ENCODE assay signal across 8 cellular contexts in the genomic region with DNA sequence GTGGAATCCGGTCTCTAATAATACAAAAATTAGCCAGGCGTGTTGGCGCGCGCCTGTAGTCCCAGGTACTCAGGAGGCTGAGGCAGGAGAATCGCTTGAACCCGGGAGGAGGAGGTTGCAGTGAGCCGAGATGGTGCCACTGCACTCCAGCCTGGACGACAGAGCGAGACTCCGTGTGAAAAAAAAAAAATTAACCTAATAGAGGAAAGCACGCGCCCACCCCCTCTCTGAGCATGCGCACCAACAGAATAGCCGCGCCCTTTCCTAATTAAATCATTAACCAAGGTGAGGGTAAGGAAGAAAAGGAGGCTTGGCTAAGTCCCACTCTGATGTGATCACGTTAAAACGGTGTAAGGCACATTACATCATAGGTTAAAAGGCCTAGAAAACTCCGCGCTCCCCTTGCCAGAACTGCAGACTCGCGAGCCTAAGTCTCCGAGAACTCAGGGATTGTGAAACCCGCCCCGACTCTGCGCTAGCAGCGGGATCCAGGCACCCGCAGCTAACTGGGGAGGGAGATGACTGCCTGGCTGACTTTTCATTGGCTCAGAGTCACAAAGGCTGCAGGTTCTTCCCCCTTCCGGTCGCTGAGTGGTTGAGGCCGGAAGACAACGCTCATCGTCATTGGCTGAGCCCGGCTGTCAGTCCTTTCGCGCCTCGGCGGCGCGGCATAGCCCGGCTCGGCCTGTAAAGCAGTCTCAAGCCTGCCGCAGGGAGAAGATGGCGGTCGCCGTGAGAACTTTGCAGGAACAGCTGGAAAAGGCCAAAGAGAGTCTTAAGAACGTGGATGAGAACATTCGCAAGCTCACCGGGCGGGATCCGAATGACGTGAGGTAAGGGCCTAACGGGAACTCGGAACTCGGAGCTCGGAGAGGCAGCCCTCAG. TPM values are rescaled to one million over a fixed set of nuclear protein-coding genes. Genes with fewer than 3 reads are reported as not detected.
DNase-seq lines count a peak whose midpoint lies in the region; ATAC-seq and TF ChIP-seq lines count a peak whose summit lies in the region.

TSS of gene PNN (plus strand) at position 695 of the 885 bp plus-strand sequence. CDS start at position 721, 26 bp downstream.

- CTCF ChIA-PET in activated naive CD4-positive, alpha-beta T cell treated with anti-CD3 and anti-CD28 coated beads, Interleukin-2, amount 10 ng/mL, durations not matched to agents 7 days and 5 days (lab: Charles Lee): no interaction called here

- peak within 1 kb of the TSS; percentile 99 for H3K27ac Mint-ChIP-seq in HFFc6
- H3K27ac Mint-ChIP-seq in activated naive CD4-positive, alpha-beta T cell treated with anti-CD3 and anti-CD28 coated beads, Interleukin-2, amount 10 ng/mL, durations not matched to agents 7 days and 5 days: peak within 1 kb of the TSS; percentile 99

- H3K27me3 ChIP-seq in gastroesophageal sphincter (no peaks in the 10 kb centered on the region), neutrophil (no peaks in the 10 kb centered on the region)

- H3K27ac ChIP-seq in SK-N-MC: peak within 1 kb of the TSS; percentile 92
- peak within 1 kb of the TSS; percentile 90 to 96 (median 94) for H3K27ac ChIP-seq in gastroesophageal sphincter
- H3K27ac ChIP-seq in neutrophil: peak within 1 kb of the TSS; percentile 92
- peak within 1 kb of the TSS; percentile 89 for H3K27ac ChIP-seq in substantia nigra (ENCODE audit: low read depth, low read length, poor library complexity, severe bottlenecking)

- TF ChIP-seq EP300 in gastroesophageal sphincter (IDR thresholded peaks at IDR 0.05): no peak

- H3K4me3 Mint-ChIP-seq in HFFc6: peak within 1 kb of the TSS; percentile 100
- H3K4me3 Mint-ChIP-seq in activated naive CD4-positive, alpha-beta T cell treated with anti-CD3 and anti-CD28 coated beads, Interleukin-2, amount 10 ng/mL, durations not matched to agents 7 days and 5 days: peak within 1 kb of the TSS; percentile 99

- peak within 1 kb of the TSS; percentile 99 for H3K9ac ChIP-seq in SK-N-MC (ENCODE audit: insufficient read length)

- TF ChIP-seq POLR2A in NB4 (IDR thresholded peaks at IDR 0.05; ENCODE audit: extremely low read depth, insufficient read length) (peak; percentile 88), gastroesophageal sphincter (IDR thresholded peaks at IDR 0.05) (peak; percentile 84 to 87)

- no peaks in the 10 kb centered on the region for H3K9me3 ChIP-seq in SK-N-MC (ENCODE audit: low read depth, low read length)
- no peaks in the 10 kb centered on the region for H3K9me3 ChIP-seq in gastroesophageal sphincter
- H3K9me3 ChIP-seq in neutrophil: no peaks in the 10 kb centered on the region

- H3K4me1 Mint-ChIP-seq in HFFc6 (ENCODE audit: low read depth): peaks cover 34% of the 10 kb centered on the region
- peaks cover 63% of the 10 kb centered on the region for H3K4me1 Mint-ChIP-seq in activated naive CD4-positive, alpha-beta T cell treated with anti-CD3 and anti-CD28 coated beads, Interleukin-2, amount 10 ng/mL, durations not matched to agents 7 days and 5 days

- peaks cover 3% of the 10 kb centered on the region for H3K27me3 Mint-ChIP-seq in HFFc6 (ENCODE audit: insufficient read depth)
- peaks cover 4% of the 10 kb centered on the region for H3K27me3 Mint-ChIP-seq in activated naive CD4-positive, alpha-beta T cell treated with anti-CD3 and anti-CD28 coated beads, Interleukin-2, amount 10 ng/mL, durations not matched to agents 7 days and 5 days

- H3K36me3 Mint-ChIP-seq in HFFc6 (ENCODE audit: low read depth): peaks cover 34% of the 10 kb centered on the region
- H3K36me3 Mint-ChIP-seq in activated naive CD4-positive, alpha-beta T cell treated with anti-CD3 and anti-CD28 coated beads, Interleukin-2, amount 10 ng/mL, durations not matched to agents 7 days and 5 days: peaks cover 38% of the 10 kb centered on the region

- H3K36me3 ChIP-seq in SK-N-MC (ENCODE audit: insufficient read depth, low read length) (peaks cover 41% of the 10 kb centered on the region), gastroesophageal sphincter (peaks cover 5 to 34% of the 10 kb centered on the region in 2 donors), neutrophil (peaks cover 36% of the 10 kb centered on the region)

- peak; percentile 98 for DNase-seq in GM04503 (ENCODE audit: low read depth)
- peak; percentile 100 for DNase-seq in HFFc6
- DNase-seq in NB4 (ENCODE audit: low read depth): peak; percentile 99
- DNase-seq in SK-N-MC (ENCODE audit: low read depth, low spot score): peak; percentile 97
- peak; percentile 98 for DNase-seq in activated naive CD4-positive, alpha-beta T cell treated with anti-CD3 and anti-CD28 coated beads, Interleukin-2, amount 10 ng/mL, durations not matched to agents 7 days and 5 days
- DNase-seq in substantia nigra (lab: John Stamatoyannopoulos, UW): peak; percentile 87 to 99 (median 97)

- H3K4me3 ChIP-seq in NB4 (ENCODE audit: low read depth, low read length) (peak within 1 kb of the TSS; percentile 99), SK-N-MC (peak within 1 kb of the TSS; percentile 94), gastroesophageal sphincter (peak within 1 kb of the TSS; percentile 57 to 89), neutrophil (ENCODE audit: low read depth in 1 of 2, low read length in 1 of 2) (peak within 1 kb of the TSS; percentile 90 to 94)

- whole genome bisulfite sequencing in gastroesophageal sphincter (ENCODE audit: low coverage in 1 of 2), 2 donors: 0 to 1% methylated on average over 2 to 25 of the region's 56 CpGs

- TF ChIP-seq CTCF in HFFc6 (IDR thresholded peaks at IDR 0.05) (no peak), NB4 (IDR thresholded peaks at IDR 0.05; ENCODE audit: low read depth, low read length) (no peak), gastroesophageal sphincter (IDR thresholded peaks at IDR 0.05) (peak in 2 of 4 experiments; percentile 9 to 21), neutrophil (IDR thresholded peaks at IDR 0.05) (peak; percentile 66)

- H3K4me1 ChIP-seq in gastroesophageal sphincter (peaks cover 5 to 36% (median 11%) of the 10 kb centered on the region in 3 donors), neutrophil (ENCODE audit: control insufficient read depth in 1 of 2, insufficient read depth in 1 of 2, low read depth in 1 of 2, low read length in 1 of 2) (peaks cover 32 to 35% of the 10 kb centered on the region in 2 experiments)

- H3K9me3 Mint-ChIP-seq in HFFc6: no peaks in the 10 kb centered on the region
- no peaks in the 10 kb centered on the region for H3K9me3 Mint-ChIP-seq in activated naive CD4-positive, alpha-beta T cell treated with anti-CD3 and anti-CD28 coated beads, Interleukin-2, amount 10 ng/mL, durations not matched to agents 7 days and 5 days

- ATAC-seq in gastroesophageal sphincter: peak; percentile 98

RNA-seq across cellular contexts. Expression of gene PNN, which starts in this region (rescaled TPM):
- 10 to 100 TPM; 30.1 to 44.5 (median 40.5) TPM for total RNA-seq in HFFc6 (2021; fragmentation: NEBNext Ultra II Directional; extraction: Animal tissue kit (Norgen Biotek cat#: 25700))
- total RNA-seq in gastroesophageal sphincter: 10 to 100 TPM; 19.6 to 43.1 (median 37.1) TPM

Comparison
In these comparisons a context has a peak if more than half of its experiments do, and no peak if none do; other contexts are left out.
1. Peak in every context shown above with its lines: DNase-seq, ATAC-seq, H3K4me3 ChIP-seq and H3K27ac ChIP-seq.